In genomic region chr3:33372218-33373081, GRCh38 we compare ENCODE assay signal across 8 cellular contexts.
DNase-seq lines count a peak whose midpoint lies in the region; ATAC-seq and TF ChIP-seq lines count a peak whose summit lies in the region.

No MANE protein-coding gene starts in this region.

- no peaks in the 10 kb centered on the region for H3K27me3 Mint-ChIP-seq in neural crest cell (ENCODE audit: low read depth)

- no peaks in the 10 kb centered on the region for H3K4me1 Mint-ChIP-seq in neural crest cell

- H3K27ac Mint-ChIP-seq in neural crest cell (ENCODE audit: unreplicated experiment), result no peak overlapping the region

- peaks cover 4% of the 10 kb centered on the region for H3K9me3 Mint-ChIP-seq in neural crest cell

- no peaks in the 10 kb centered on the region for H3K36me3 ChIP-seq in transverse colon
- H3K36me3 ChIP-seq in MG63, result peaks cover 8% of the 10 kb centered on the region

- no peak overlapping the region for H3K4me3 Mint-ChIP-seq in neural crest cell

- H3K4me3 ChIP-seq in transverse colon (no peak overlapping the region), MG63 (no peak overlapping the region)

- no peak for TF ChIP-seq EP300 in transverse colon (IDR thresholded peaks at IDR 0.05; ENCODE audit: low read depth)

- H3K4me1 ChIP-seq in transverse colon, result peaks cover 0 to 6% (median 2%) of the 10 kb centered on the region in 4 donors

- TF ChIP-seq CTCF in GM12801 (IDR thresholded peaks at IDR 0.05; ENCODE audit: extremely low read depth, insufficient read length), result peak; percentile 23
- TF ChIP-seq CTCF in neural crest cell (conservative IDR thresholded peaks at IDR 0.05), result peak; percentile 95
- TF ChIP-seq CTCF in transverse colon (IDR thresholded peaks at IDR 0.05), result peak; percentile 80 to 92 (median 86)

- peaks cover 17% of the 10 kb centered on the region for H3K36me3 Mint-ChIP-seq in neural crest cell (ENCODE audit: low read depth)

- DNase-seq in NOMO-1 treated with dmso at 0.1 percent for 144 hours (lab: John Stamatoyannopoulos, UW; ENCODE audit: unreplicated experiment), result peak; percentile 80
- DNase-seq in activated CD8-positive, alpha-beta memory T cell treated with anti-CD3 and anti-CD28 coated beads, Interleukin-2, amount 50 U/mL, for 48 hours, result peak; percentile 60
- DNase-seq in fibroblast of peridontal ligament (ENCODE audit: extremely low read depth), result peak; percentile 78
- DNase-seq in neural crest cell (ENCODE audit: low read depth, low spot score), result peak; percentile 48
- DNase-seq in transverse colon, result peak; percentile 30
- DNase-seq in MG63, result no peak

- TF ChIP-seq POLR2A in transverse colon (IDR thresholded peaks at IDR 0.05), result no peak

- 47 to 92% methylated on average over 2 to 14 of the region's 14 CpGs for WGBS in transverse colon (ENCODE audit: low coverage in 1 of 2), 2 donors

- H3K9me3 ChIP-seq in transverse colon (no peaks in the 10 kb centered on the region), MG63 (no peaks in the 10 kb centered on the region)

- H3K27ac ChIP-seq in transverse colon, result no peak overlapping the region

- in situ Hi-C loops in transverse colon (cut with MboI; ENCODE audit: low pct_ligation_motif_present in 1 of 4, low pct_unique_long_range_greater_than_20kb in 1 of 4, low sequenced_read_pairs in 3 of 4), result loop anchor here in 2 of 4 donors (10.0 to 25.0 kb wide), 3 partner anchors 235 to 435 kb away; no protein-coding TSS in a partner anchor

- intact Hi-C loops in transverse colon (cut with DNase I; ENCODE audit: low total_unique reads), result loop anchor here (5.0 kb wide), 1 partner anchor 240 kb away; no protein-coding TSS in a partner anchor

- peak; percentile 59 for ATAC-seq in HG02642 (IDR thresholded peaks at IDR 0.05; ENCODE audit: poor library complexity, unreplicated experiment)

- H3K27me3 ChIP-seq in transverse colon (no peaks in the 10 kb centered on the region), MG63 (no peaks in the 10 kb centered on the region)

Comparison
In these comparisons a context has a peak if more than half of its experiments do, and no peak if none do; other contexts are left out.
1. CTCF ChIP-seq: peak in every context shown above with its lines; median percentile 95 in neural crest cell; 86 in transverse colon; 23 in GM12801.